8 cellular contexts compared by ENCODE assay signal in genomic region chr15:41557673-41558399, GRCh38. TPM values are rescaled to one million over a fixed set of nuclear protein-coding genes. Genes with fewer than 3 reads are reported as not detected.
DNase-seq lines count a peak whose midpoint lies in the region; ATAC-seq and TF ChIP-seq lines count a peak whose summit lies in the region.

No MANE protein-coding gene starts in this region.

- H3K4me1 Mint-ChIP-seq in endothelial cell (ENCODE audit: unreplicated experiment) = peaks cover 68% of the 10 kb centered on the region

- H3K36me3 ChIP-seq in NT2/D1 (ENCODE audit: insufficient read depth, insufficient read length, low read length) = peaks cover 16% of the 10 kb centered on the region

- H3K4me1 ChIP-seq in NT2/D1 (ENCODE audit: insufficient read depth, insufficient read length) = peaks cover 26% of the 10 kb centered on the region

- H3K4me3 ChIP-seq in NT2/D1 (ENCODE audit: insufficient read length, low read depth) = peak overlapping the region; percentile 80

- peak; percentile 71 for TF ChIP-seq CTCF in endothelial cell (IDR thresholded peaks at IDR 0.05; ENCODE audit: unreplicated experiment)

- H3K9me3 Mint-ChIP-seq in endothelial cell (ENCODE audit: unreplicated experiment) = no peaks in the 10 kb centered on the region

- peaks cover 17% of the 10 kb centered on the region for H3K36me3 Mint-ChIP-seq in endothelial cell (ENCODE audit: low read depth, unreplicated experiment)

- H3K4me3 Mint-ChIP-seq in endothelial cell (ENCODE audit: unreplicated experiment) = peak overlapping the region; percentile 97

- H3K9ac ChIP-seq in NT2/D1 (ENCODE audit: insufficient read length, low read depth) = peak overlapping the region; percentile 65

- peaks cover 13% of the 10 kb centered on the region for H3K27me3 Mint-ChIP-seq in endothelial cell (ENCODE audit: unreplicated experiment)

- DNase-seq in EH (ENCODE audit: low read depth) (peak; percentile 77), NT2/D1 (ENCODE audit: low read depth, low spot score) (peak; percentile 72), endothelial cell (ENCODE audit: low spot score) (peak; percentile 74), midbrain (lab: John Stamatoyannopoulos, UW) (peak; percentile 90)
- peak; percentile 35 for DNase-seq in activated CD8-positive, alpha-beta memory T cell treated with anti-CD3 and anti-CD28 coated beads, Interleukin-2, amount 50 U/mL, for 24 hours (ENCODE audit: extremely low read depth)
- DNase-seq in stimulated activated CD8-positive, alpha-beta memory T cell treated with anti-CD3 and anti-CD28 coated beads, Interleukin-2, amount 100 ng/mL, for 1 hour (ENCODE audit: low read depth in 2 of 2) = peak; percentile 38 to 61

- H3K27me3 ChIP-seq in NT2/D1 (ENCODE audit: insufficient read depth, insufficient read length) = no peaks in the 10 kb centered on the region

- peak overlapping the region; percentile 85 for H3K27ac Mint-ChIP-seq in endothelial cell (ENCODE audit: unreplicated experiment)

- no peaks in the 10 kb centered on the region for H3K9me3 ChIP-seq in NT2/D1 (ENCODE audit: insufficient read depth, low read length)

- ATAC-seq in HG03354 (IDR thresholded peaks at IDR 0.05; ENCODE audit: poor library complexity, severe bottlenecking, unreplicated experiment) (peak; percentile 64), HG02623 (IDR thresholded peaks at IDR 0.05; ENCODE audit: unreplicated experiment) (no peak)

RNA-seq across cellular contexts. Expression of gene TYRO3, which starts 1.2 kb away (rescaled TPM):
- total RNA-seq in endothelial cell (ENCODE audit: unreplicated experiment) = 115 TPM

RNA-seq across cellular contexts. Expression of gene RPAP1, which starts 13.8 kb away (rescaled TPM):
- 41.2 TPM for total RNA-seq in endothelial cell (ENCODE audit: unreplicated experiment)

RNA-seq across cellular contexts. Expression of gene LTK, which starts 44.2 kb away (rescaled TPM):
- 25.7 TPM for total RNA-seq in endothelial cell (ENCODE audit: unreplicated experiment)

Comparison
In these comparisons a context has a peak if more than half of its experiments do, and no peak if none do; other contexts are left out.
1. DNase-seq: peak in every context shown above with its lines; median percentile 90 in midbrain; 77 in EH; 74 in endothelial cell; 72 in NT2/D1; 50 in stimulated activated CD8-positive, alpha-beta memory T cell treated with anti-CD3 and anti-CD28 coated beads, Interleukin-2, amount 100 ng/mL, for 1 hour; 35 in activated CD8-positive, alpha-beta memory T cell treated with anti-CD3 and anti-CD28 coated beads, Interleukin-2, amount 50 U/mL, for 24 hours.